ENCODE assay signal across 9 cellular contexts in the genomic region with DNA sequence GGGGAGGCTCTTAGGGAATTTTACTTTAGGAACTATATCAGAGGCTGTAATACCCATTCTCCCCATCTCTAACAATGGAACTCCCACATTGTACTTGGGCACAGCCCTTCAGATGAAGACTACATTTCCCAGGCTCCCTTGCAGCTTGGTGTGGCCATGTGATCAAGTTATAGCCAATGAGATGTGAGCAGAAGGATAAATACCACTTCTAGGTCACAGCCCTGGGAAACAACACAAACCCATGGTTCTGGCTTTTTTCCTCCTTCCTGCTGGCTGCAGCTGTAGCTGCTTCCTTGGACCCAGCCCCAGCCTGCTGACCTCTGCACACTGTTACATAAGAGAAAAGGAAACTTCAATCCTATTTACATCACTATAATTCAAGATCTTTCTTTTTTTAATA.
DNase-seq lines count a peak whose midpoint lies in the region; ATAC-seq, FAIRE-seq and TF ChIP-seq lines count a peak whose summit lies in the region.
"Had no signal": no experiment of that assay in that cellular context is flagged by ENCODE, and none has a peak within 500 bp of the region (broad histone marks: within the 10 kb centered on the region; RNA-seq: fewer than 3 reads in every experiment).

No MANE protein-coding gene starts in this region.

- H3K27ac Mint-ChIP-seq in activated T-helper 2 cell treated with anti-CD3 and anti-CD28 coated beads, Interferon-gamma antibody, Interleukin-2, Interleukin-4, amounts not matched to agents 10 μg/mL and 5 μg/mL and 100 μg/mL, durations not matched to agents 14 hours and 24 hours and 36 hours, result no peak overlapping the region

- H2AK9ac ChIP-seq in IMR-90 (replicated peaks; ENCODE audit: low read depth, low read length, poor library complexity), result no peak overlapping the region

- H3K23ac ChIP-seq in IMR-90 (ENCODE audit: low read depth, low read length), result no peak overlapping the region

- H3K18ac ChIP-seq in IMR-90 (ENCODE audit: low read depth, low read length), result no peak overlapping the region

- BruUV-seq in IMR-90 (replicated peaks; lab: Mats Ljungman, UMichigan), result no TSS peak

- no peaks in the 10 kb centered on the region for H4K20me1 ChIP-seq in IMR-90 (ENCODE audit: insufficient read depth, low read length)

- in situ Hi-C loops in IMR-90 (cut with MboI; ENCODE audit: low sequenced_read_pairs), result no loop called here

- no peak overlapping the region for H2BK120ac ChIP-seq in IMR-90 (ENCODE audit: low read depth, low read length)

- H2AK5ac ChIP-seq in IMR-90 (ENCODE audit: low read depth, low read length), result no peak overlapping the region

- CTCF ChIA-PET in IMR-90 (lab: Yijun Ruan, JAX), result no interaction called here

- TF ChIP-seq POLR2A in IMR-90 (IDR thresholded peaks at IDR 0.05; ENCODE audit: low read depth, low read length), result no peak

- H3K9me3 ChIP-seq in IMR-90 (ENCODE audit: control insufficient read depth, insufficient read depth, low read length) (no peaks in the 10 kb centered on the region), SJCRH30 (replicated peaks) (no peaks in the 10 kb centered on the region), liver (ENCODE audit: control insufficient read depth in 4 of 4, low read length in 3 of 4) (no peaks in the 10 kb centered on the region), aorta (ENCODE audit: control insufficient read depth, low read length) (no peaks in the 10 kb centered on the region)

- no peak overlapping the region; a peak in 1 of 4 replicates for H4K8ac ChIP-seq in IMR-90 (ENCODE audit: low read depth in 2 of 2, low read length in 2 of 2)

- TF ChIP-seq CTCF in AG10803 (conservative IDR thresholded peaks at IDR 0.05; ENCODE audit: low read length) (no peak), IMR-90 (conservative IDR thresholded peaks at IDR 0.05; ENCODE audit: low read depth, low read length) (no peak), choroid plexus epithelial cell (conservative IDR thresholded peaks at IDR 0.05; ENCODE audit: low read depth, low read length) (no peak), liver (IDR thresholded peaks at IDR 0.05; ENCODE audit: low read depth, low read length, missing input control) (no peak)

- no peak overlapping the region for H3K14ac ChIP-seq in IMR-90 (replicated peaks; ENCODE audit: low read depth, low read length)

- H3K4me1 Mint-ChIP-seq in activated T-helper 2 cell treated with anti-CD3 and anti-CD28 coated beads, Interferon-gamma antibody, Interleukin-2, Interleukin-4, amounts not matched to agents 10 μg/mL and 5 μg/mL and 100 μg/mL, durations not matched to agents 14 hours and 24 hours and 36 hours (ENCODE audit: low read depth), result peaks cover 9% of the 10 kb centered on the region

- H3K36me3 ChIP-seq in IMR-90 (ENCODE audit: control insufficient read depth, insufficient read depth, low read length) (no peaks in the 10 kb centered on the region), SJCRH30 (no peaks in the 10 kb centered on the region), liver (ENCODE audit: control insufficient read depth in 4 of 4, insufficient read depth in 3 of 4, low read depth in 1 of 4, low read length in 3 of 4) (no peaks in the 10 kb centered on the region), aorta (ENCODE audit: control insufficient read depth in 1 of 2, insufficient read depth in 2 of 2, low read length in 1 of 2) (no peaks in the 10 kb centered on the region)

- H3K27me3 ChIP-seq in IMR-90 (ENCODE audit: control insufficient read depth, insufficient read depth, low read length), result no peaks in the 10 kb centered on the region
- no peaks in the 10 kb centered on the region for H3K27me3 ChIP-seq in SJCRH30
- no peaks in the 10 kb centered on the region for H3K27me3 ChIP-seq in liver (ENCODE audit: control insufficient read depth in 4 of 4, insufficient read depth in 4 of 4, low read length in 3 of 4)
- H3K27me3 ChIP-seq in aorta (ENCODE audit: control insufficient read depth in 1 of 2, insufficient read depth in 2 of 2, low read length in 1 of 2), result no peaks in the 10 kb centered on the region

- 0 out of 2 replicates have a peak, but pooled peaks cover 1% of the 10 kb centered on the region for H3K9me1 ChIP-seq in IMR-90 (ENCODE audit: insufficient read depth, low read length)

- H2BK15ac ChIP-seq in IMR-90 (ENCODE audit: low read depth, low read length), result no peak overlapping the region

- POLR2A ChIA-PET in IMR-90 (lab: Charles Lee; ENCODE audit: unreplicated experiment), result no interaction called here

- H3K27me3 Mint-ChIP-seq in activated T-helper 2 cell treated with anti-CD3 and anti-CD28 coated beads, Interferon-gamma antibody, Interleukin-2, Interleukin-4, amounts not matched to agents 10 μg/mL and 5 μg/mL and 100 μg/mL, durations not matched to agents 14 hours and 24 hours and 36 hours (ENCODE audit: low read depth), result peaks cover 5% of the 10 kb centered on the region

- peak overlapping the region; percentile 48 for H2AFZ ChIP-seq in IMR-90 (replicated peaks; ENCODE audit: low read length, poor library complexity)

- H3K27ac ChIP-seq in IMR-90 (ENCODE audit: insufficient read depth, low read length) (no peak overlapping the region), SJCRH30 (no peak overlapping the region), liver (ENCODE audit: low read depth in 1 of 2, low read length in 2 of 2) (no peak overlapping the region), aorta (ENCODE audit: low read depth in 1 of 2, low read length in 2 of 2) (no peak overlapping the region)

- H3K4me1 ChIP-seq in IMR-90 (ENCODE audit: control insufficient read depth, insufficient read depth, low read length) (peaks cover 10% of the 10 kb centered on the region), SJCRH30 (peaks cover 13% of the 10 kb centered on the region), liver (ENCODE audit: control insufficient read depth in 4 of 4, insufficient read depth in 4 of 4, low read length in 3 of 4) (peaks cover 0 to 10% (median 1%) of the 10 kb centered on the region in 4 donors), aorta (ENCODE audit: control insufficient read depth in 1 of 2, insufficient read depth in 2 of 2, low read length in 2 of 2) (no peaks in the 10 kb centered on the region)

- TF ChIP-seq RAD21 in IMR-90 (IDR thresholded peaks at IDR 0.05; ENCODE audit: low read length) (no peak), liver (IDR thresholded peaks at IDR 0.05) (peak; percentile 58 to 65)

- H3K56ac ChIP-seq in IMR-90 (ENCODE audit: extremely low read depth, insufficient read depth, low read length), result no peak overlapping the region

- H3K36me3 Mint-ChIP-seq in activated T-helper 2 cell treated with anti-CD3 and anti-CD28 coated beads, Interferon-gamma antibody, Interleukin-2, Interleukin-4, amounts not matched to agents 10 μg/mL and 5 μg/mL and 100 μg/mL, durations not matched to agents 14 hours and 24 hours and 36 hours (ENCODE audit: low read depth), result no peaks in the 10 kb centered on the region
- H3K36me3 Mint-ChIP-seq: brain had no signal

- intact Hi-C loops in IMR-90 (cut with micrococcal nuclease), result loop anchor here (10.0 kb wide), 2 partner anchors 445 to 585 kb away; partner anchors contain the start of gene JARID2
- intact Hi-C loops in aorta (cut with DNase I), result no loop called here
- intact Hi-C loops in activated T-helper 2 cell treated with anti-CD3 and anti-CD28 coated beads, Interferon-gamma antibody, Interleukin-2, Interleukin-4, amounts not matched to agents 10 μg/mL and 5 μg/mL and 100 μg/mL, durations not matched to agents 14 hours and 24 hours and 36 hours (cut with micrococcal nuclease), result no loop called here

- H2BK5ac ChIP-seq in IMR-90 (ENCODE audit: low read depth, low read length, poor library complexity, severe bottlenecking), result no peak overlapping the region

- no peak overlapping the region for H3K4me3 Mint-ChIP-seq in activated T-helper 2 cell treated with anti-CD3 and anti-CD28 coated beads, Interferon-gamma antibody, Interleukin-2, Interleukin-4, amounts not matched to agents 10 μg/mL and 5 μg/mL and 100 μg/mL, durations not matched to agents 14 hours and 24 hours and 36 hours (ENCODE audit: low read depth)

- H3K4me3 ChIP-seq in AG10803 (ENCODE audit: low read length), result no peak overlapping the region
- no peak overlapping the region for H3K4me3 ChIP-seq in IMR-90 (ENCODE audit: insufficient read depth, low read depth, low read length)
- no peak overlapping the region for H3K4me3 ChIP-seq in SJCRH30
- no peak overlapping the region for H3K4me3 ChIP-seq in choroid plexus epithelial cell (ENCODE audit: low read depth, low read length)
- H3K4me3 ChIP-seq in liver (ENCODE audit: low read depth in 1 of 3, low read length in 3 of 3), result no peak overlapping the region
- H3K4me3 ChIP-seq in aorta (ENCODE audit: low read length in 2 of 2), result no peak overlapping the region

- H4K91ac ChIP-seq in IMR-90 (ENCODE audit: insufficient read depth, low read depth, low read length), result no peak overlapping the region

- DNase-seq in AG10803 (ENCODE audit: low read depth) (peak; percentile 84), GM18507 (ENCODE audit: extremely low spot score, insufficient read length, low read depth) (no peak), IMR-90 (peak; percentile 81), SJCRH30 (peak; percentile 46 to 70), choroid plexus epithelial cell (ENCODE audit: low read depth) (peak; percentile 96), aorta (peak in 1 of 2 donors; percentile 74)
- no peak for DNase-seq in activated T-helper 2 cell treated with anti-CD3 and anti-CD28 coated beads, Interferon-gamma antibody, Interleukin-2, Interleukin-4, amounts not matched to agents 10 μg/mL and 5 μg/mL and 100 μg/mL, durations not matched to agents 14 hours and 24 hours and 36 hours (ENCODE audit: low spot score)

- H3K9ac ChIP-seq in IMR-90 (ENCODE audit: low read depth, low read length), result no peak overlapping the region
- H3K9ac ChIP-seq in liver (ENCODE audit: low read depth in 1 of 2, low read length in 2 of 2), result no peak overlapping the region

- no peak overlapping the region for H3K4me2 ChIP-seq in IMR-90 (ENCODE audit: low read depth, low read length)

- no peaks in the 10 kb centered on the region for H3K79me1 ChIP-seq in IMR-90 (ENCODE audit: low read depth in 1 of 2, low read length in 2 of 2)

- ATAC-seq in IMR-90 (ENCODE audit: low read depth) (peak; percentile 80), aorta (ENCODE audit: low FRiP score) (peak; percentile 83)

- H2BK20ac ChIP-seq in IMR-90 (ENCODE audit: low read depth, low read length), result no peak overlapping the region

- peak; percentile 84 for FAIRE-seq in GM18507 (lab: Jason Lieb, UNC)

- no peaks in the 10 kb centered on the region for H3K9me3 Mint-ChIP-seq in activated T-helper 2 cell treated with anti-CD3 and anti-CD28 coated beads, Interferon-gamma antibody, Interleukin-2, Interleukin-4, amounts not matched to agents 10 μg/mL and 5 μg/mL and 100 μg/mL, durations not matched to agents 14 hours and 24 hours and 36 hours

- no peak overlapping the region for H3K4ac ChIP-seq in IMR-90 (ENCODE audit: low read depth, low read length)

- H4K5ac ChIP-seq in IMR-90 (ENCODE audit: low read depth, low read length), result no peak overlapping the region

- dilution Hi-C loops in IMR-90 (cut with HindIII; ENCODE audit: low sequenced_read_pairs, unreplicated experiment), result no loop called here

TF ChIP-seq in liver, 16 proteins besides CTCF, POLR2A, EP300 and RAD21 (continues in another document):
- TF ChIP-seq SP1 (IDR thresholded peaks at IDR 0.05) (peak; percentile 74), GABPA (IDR thresholded peaks at IDR 0.05 in 1 of 2, conservative IDR thresholded peaks at IDR 0.05 in 1 of 2) (peak in 1 of 2 donors; percentile 52), HNF4A (conservative IDR thresholded peaks at IDR 0.05) (peak; percentile 76 to 81)

Comparison
In these comparisons a context has a peak if more than half of its experiments do, and no peak if none do; other contexts are left out.
1. DNase-seq: peak in AG10803 (single experiment), IMR-90 (single experiment), SJCRH30 (2 of 2) and choroid plexus epithelial cell (single experiment); none in GM18507 (single experiment) and activated T-helper 2 cell treated with anti-CD3 and anti-CD28 coated beads, Interferon-gamma antibody, Interleukin-2, Interleukin-4, amounts not matched to agents 10 μg/mL and 5 μg/mL and 100 μg/mL, durations not matched to agents 14 hours and 24 hours and 36 hours (single experiment).